Comparison of ENCODE assay signal across 20 cellular contexts in genomic region chr10:26464632-26465280, GRCh38. TPM values are rescaled to one million over a fixed set of nuclear protein-coding genes. Genes with fewer than 3 reads are reported as not detected.
A peak's percentile ranks its signal among the peaks of the same experiment; 100 is the strongest.
DNase-seq lines count a peak whose midpoint lies in the region; ATAC-seq and TF ChIP-seq lines count a peak whose summit lies in the region.
"Had no signal": no experiment of that assay in that cellular context is flagged by ENCODE, and none has a peak within 500 bp of the region (broad histone marks: within the 10 kb centered on the region; RNA-seq: fewer than 3 reads in every experiment).

No MANE protein-coding gene starts in this region.

- H3K9me3 ChIP-seq in OCI-LY1 (ENCODE audit: low read length), result no peaks in the 10 kb centered on the region
- no peaks in the 10 kb centered on the region for H3K9me3 ChIP-seq in neutrophil
- H3K9me3 ChIP-seq in heart left ventricle, result no peaks in the 10 kb centered on the region

- H3K4me3 ChIP-seq in OCI-LY1 (ENCODE audit: low read depth, low read length, poor library complexity, severe bottlenecking), result no peak overlapping the region
- H3K4me3 ChIP-seq in neutrophil (ENCODE audit: low read depth in 1 of 2, low read length in 1 of 2), result no peak overlapping the region
- H3K4me3 ChIP-seq in heart left ventricle, result no peak overlapping the region
- H3K4me3 ChIP-seq: SK-N-MC, smooth muscle cell had no signal

- H3K9me2 ChIP-seq in OCI-LY1 (ENCODE audit: low read depth, low read length), result no peaks in the 10 kb centered on the region

- peaks cover 72% of the 10 kb centered on the region for H3K36me3 ChIP-seq in OCI-LY1 (ENCODE audit: insufficient read depth, low read length)
- H3K36me3 ChIP-seq in neutrophil, result peaks cover 18% of the 10 kb centered on the region
- peaks cover 0 to 7% (median 0%) of the 10 kb centered on the region in 9 donors for H3K36me3 ChIP-seq in heart left ventricle

- no peak overlapping the region for H3K4me3 Mint-ChIP-seq in activated CD4-positive, alpha-beta T cell treated with anti-CD3 and anti-CD28 coated beads, Interleukin-2, amount 10 ng/mL, durations not matched to agents 24 days and 14 days
- H3K4me3 Mint-ChIP-seq: activated CD8-positive, alpha-beta memory T cell treated with anti-CD3 and anti-CD28 coated beads, Interleukin-2, amount 10 ng/mL, durations not matched to agents 7 days and 5 days; activated naive CD8-positive, alpha-beta T cell treated with anti-CD3 and anti-CD28 coated beads, Interleukin-2, amount 10 ng/mL, durations not matched to agents 7 days and 5 days had no signal

- intact Hi-C loops in activated CD4-positive, alpha-beta T cell treated with anti-CD3 and anti-CD28 coated beads, Interleukin-2, amount 10 ng/mL, durations not matched to agents 24 days and 14 days (cut with micrococcal nuclease), result no loop called here
- intact Hi-C loops in heart left ventricle (cut with DNase I), result no loop called here

- peaks cover 7% of the 10 kb centered on the region for H3K9me3 Mint-ChIP-seq in activated CD4-positive, alpha-beta T cell treated with anti-CD3 and anti-CD28 coated beads, Interleukin-2, amount 10 ng/mL, durations not matched to agents 24 days and 14 days

- H3K36me3 Mint-ChIP-seq in activated CD4-positive, alpha-beta T cell treated with anti-CD3 and anti-CD28 coated beads, Interleukin-2, amount 10 ng/mL, durations not matched to agents 24 days and 14 days (ENCODE audit: low read depth), result peaks cover 44% of the 10 kb centered on the region

- no peaks in the 10 kb centered on the region for H3K27me3 Mint-ChIP-seq in activated CD4-positive, alpha-beta T cell treated with anti-CD3 and anti-CD28 coated beads, Interleukin-2, amount 10 ng/mL, durations not matched to agents 24 days and 14 days
- H3K27me3 Mint-ChIP-seq: activated CD8-positive, alpha-beta memory T cell treated with anti-CD3 and anti-CD28 coated beads, Interleukin-2, amount 10 ng/mL, durations not matched to agents 7 days and 5 days; activated naive CD8-positive, alpha-beta T cell treated with anti-CD3 and anti-CD28 coated beads, Interleukin-2, amount 10 ng/mL, durations not matched to agents 7 days and 5 days had no signal

- 78 to 85% (median 81%) methylated on average over 3 of the region's 3 CpGs for WGBS in heart left ventricle, 4 donors

- H2AFZ ChIP-seq in OCI-LY1 (ENCODE audit: low read length), result no peak overlapping the region

- peak overlapping the region; percentile 87 for H3K27ac ChIP-seq in OCI-LY1 (ENCODE audit: low read depth, low read length, poor library complexity, severe bottlenecking)
- peak overlapping the region; percentile 14 for H3K27ac ChIP-seq in neutrophil
- H3K27ac ChIP-seq in heart left ventricle, result no peak overlapping the region
- H3K27ac ChIP-seq: SK-N-MC had no signal

- 0 out of 2 replicates have a peak, but pooled peaks cover 8% of the 10 kb centered on the region for H3F3A ChIP-seq in OCI-LY1 (ENCODE audit: insufficient read depth, low read length)

- DNase-seq in activated CD4-positive, alpha-beta T cell treated with anti-CD3 and anti-CD28 coated beads, Interleukin-2, amount 10 ng/mL, durations not matched to agents 24 days and 14 days, result peak; percentile 42
- DNase-seq in activated CD4-positive, alpha-beta T cell treated with anti-CD3 and anti-CD28 coated beads for 1 hour, result no peak
- DNase-seq in stimulated activated naive CD4-positive, alpha-beta T cell treated with Interleukin-2 at 50 U/mL for 16 hours (lab: John Stamatoyannopoulos, UW), result no peak
- no peak for DNase-seq in heart left ventricle
- no peak for DNase-seq in cerebellar nuclear complex (lab: John Stamatoyannopoulos, UW)
- DNase-seq: activated CD8-positive, alpha-beta memory T cell treated with anti-CD3 and anti-CD28 coated beads, Interleukin-2, amount 10 ng/mL, durations not matched to agents 7 days and 5 days; activated naive CD8-positive, alpha-beta T cell treated with anti-CD3 and anti-CD28 coated beads, Interleukin-2, amount 10 ng/mL, durations not matched to agents 7 days and 5 days; effector memory CD4-positive, alpha-beta T cell; NCI-H2029; NCI-H510A treated with DMSO at 0.1 percent for 48 hours; PC-3; posterior cingulate gyrus had no signal

- H3K27ac Mint-ChIP-seq in activated CD4-positive, alpha-beta T cell treated with anti-CD3 and anti-CD28 coated beads, Interleukin-2, amount 10 ng/mL, durations not matched to agents 24 days and 14 days, result peak overlapping the region; percentile 43
- H3K27ac Mint-ChIP-seq: activated CD8-positive, alpha-beta memory T cell treated with anti-CD3 and anti-CD28 coated beads, Interleukin-2, amount 10 ng/mL, durations not matched to agents 7 days and 5 days had no signal

- no peak overlapping the region for H3K4me2 ChIP-seq in OCI-LY1 (ENCODE audit: low read length)
- H3K4me2 ChIP-seq: smooth muscle cell had no signal

- no peak for TF ChIP-seq POLR2A in heart left ventricle (IDR thresholded peaks at IDR 0.05)

- peaks cover 44% of the 10 kb centered on the region for H3K4me1 Mint-ChIP-seq in activated CD4-positive, alpha-beta T cell treated with anti-CD3 and anti-CD28 coated beads, Interleukin-2, amount 10 ng/mL, durations not matched to agents 24 days and 14 days

- TF ChIP-seq CTCF in OCI-LY1 (IDR thresholded peaks at IDR 0.05; ENCODE audit: low read length), result no peak
- no peak for TF ChIP-seq CTCF in neutrophil (IDR thresholded peaks at IDR 0.05)
- TF ChIP-seq CTCF in heart left ventricle (IDR thresholded peaks at IDR 0.05), result no peak

- H3K79me2 ChIP-seq in OCI-LY1 (ENCODE audit: insufficient read depth, low read length), result peaks cover 89% of the 10 kb centered on the region

- H4K20me1 ChIP-seq in OCI-LY1 (ENCODE audit: insufficient read depth, low read length), result no peaks in the 10 kb centered on the region

- peak overlapping the region; percentile 37; the same call in 1 of the 2 replicates for H3K9ac ChIP-seq in OCI-LY1 (ENCODE audit: low read length)

- peaks cover 62% of the 10 kb centered on the region for H3K4me1 ChIP-seq in OCI-LY1 (ENCODE audit: insufficient read depth, low read length, severe bottlenecking)
- H3K4me1 ChIP-seq in neutrophil (ENCODE audit: control insufficient read depth in 1 of 2, insufficient read depth in 1 of 2, low read depth in 1 of 2, low read length in 1 of 2), result peaks cover 32 to 57% of the 10 kb centered on the region in 2 experiments
- H3K4me1 ChIP-seq in heart left ventricle, result peaks cover 0 to 16% (median 0%) of the 10 kb centered on the region in 12 donors

- ATAC-seq in GM19395 (IDR thresholded peaks at IDR 0.05; ENCODE audit: unreplicated experiment), result peak; percentile 40
- ATAC-seq in heart left ventricle, result no peak
- ATAC-seq: activated CD8-positive, alpha-beta memory T cell treated with anti-CD3 and anti-CD28 coated beads, Interleukin-2, amount 10 ng/mL, durations not matched to agents 7 days and 5 days; HCT116; left lobe of liver; PC-3 had no signal

- H3K27me3 ChIP-seq in OCI-LY1 (ENCODE audit: insufficient read depth, low read length) (no peaks in the 10 kb centered on the region), neutrophil (no peaks in the 10 kb centered on the region), heart left ventricle (no peaks in the 10 kb centered on the region)

RNA-seq across cellular contexts. Expression of gene APBB1IP, which starts 26.6 kb away (rescaled TPM):
- total RNA-seq in activated CD4-positive, alpha-beta T cell treated with anti-CD3 and anti-CD28 coated beads, Interleukin-2, amount 10 ng/mL, durations not matched to agents 24 days and 14 days, result 40.0 and 41.3 TPM in 2 replicates
- total RNA-seq in heart left ventricle, result 10 to 100 TPM in 2 of 9 donors, 1 to 10 TPM in 6, under 1 TPM in 1; 0.81 to 19.6 (median 1.8) TPM
- 1 to 10 TPM in 1 of 2 donors, under 1 TPM in 1; 0.99 to 1.7 TPM for polyA plus RNA-seq in heart left ventricle
- total RNA-seq: G401, PC-3 had no signal

Comparison
In these comparisons a context has a peak if more than half of its experiments do, and no peak if none do; other contexts are left out.
1. H3K27ac ChIP-seq: peak in OCI-LY1 (single experiment) and neutrophil (single experiment); none in heart left ventricle (0 of 12).